11 cellular contexts compared by ENCODE assay signal in genomic region chr16:81486555-81487061, GRCh38. TPM values are rescaled to one million over a fixed set of nuclear protein-coding genes. Genes with fewer than 3 reads are reported as not detected.
A peak's percentile ranks its signal among the peaks of the same experiment; 100 is the strongest.
DNase-seq lines count a peak whose midpoint lies in the region; ATAC-seq and TF ChIP-seq lines count a peak whose summit lies in the region.
"Had no signal": no experiment of that assay in that cellular context is flagged by ENCODE, and none has a peak within 500 bp of the region (broad histone marks: within the 10 kb centered on the region; RNA-seq: fewer than 3 reads in every experiment).

No MANE protein-coding gene starts in this region.

- ATAC-seq in IMR-90 (ENCODE audit: low read depth) (peak; percentile 18; the same call in 1 of the 2 replicates), HG02759 (IDR thresholded peaks at IDR 0.05; ENCODE audit: unreplicated experiment) (no peak)

- H3K4ac ChIP-seq in IMR-90 (ENCODE audit: low read depth, low read length) (peak overlapping the region; percentile 29; the same call in 1 of the 2 replicates), mesenchymal stem cell (ENCODE audit: low read depth in 1 of 2, low read length in 2 of 2) (peak overlapping the region in 1 of 2 experiments; percentile 15)

- peaks cover 21% of the 10 kb centered on the region for H3K9me1 ChIP-seq in IMR-90 (ENCODE audit: insufficient read depth, low read length)

- H3K14ac ChIP-seq in IMR-90 (replicated peaks; ENCODE audit: low read depth, low read length) (no peak overlapping the region), mesenchymal stem cell (ENCODE audit: low read length in 2 of 2) (no peak overlapping the region)

- CTCF ChIA-PET in IMR-90 (lab: Yijun Ruan, JAX) = no interaction called here

- H2BK5ac ChIP-seq in IMR-90 (ENCODE audit: low read depth, low read length, poor library complexity, severe bottlenecking) (no peak overlapping the region), mesenchymal stem cell (ENCODE audit: low read depth, low read length, poor library complexity, severe bottlenecking) (no peak overlapping the region)

- TF ChIP-seq POLR2A in IMR-90 (IDR thresholded peaks at IDR 0.05; ENCODE audit: low read depth, low read length) (no peak), transverse colon (IDR thresholded peaks at IDR 0.05) (no peak)

- no peak for TF ChIP-seq CTCF in IMR-90 (conservative IDR thresholded peaks at IDR 0.05; ENCODE audit: low read depth, low read length)
- TF ChIP-seq CTCF in transverse colon (IDR thresholded peaks at IDR 0.05) = no peak

- intact Hi-C loops in IMR-90 (cut with micrococcal nuclease) = no loop called here
- intact Hi-C loops in transverse colon (cut with DNase I; ENCODE audit: low total_unique reads) = no loop called here

- H2BK120ac ChIP-seq in IMR-90 (ENCODE audit: low read depth, low read length) (no peak overlapping the region), mesenchymal stem cell (ENCODE audit: low read depth, low read length) (no peak overlapping the region)

- H2AK5ac ChIP-seq in IMR-90 (ENCODE audit: low read depth, low read length) = no peak overlapping the region
- no peak overlapping the region for H2AK5ac ChIP-seq in mesenchymal stem cell (ENCODE audit: low read length, severe bottlenecking)

- in situ Hi-C loops in IMR-90 (cut with MboI; ENCODE audit: low sequenced_read_pairs) (no loop called here), transverse colon (cut with MboI; ENCODE audit: low pct_ligation_motif_present in 1 of 4, low pct_unique_long_range_greater_than_20kb in 1 of 4, low sequenced_read_pairs in 3 of 4) (no loop called here)

- H3K27me3 ChIP-seq in IMR-90 (ENCODE audit: control insufficient read depth, insufficient read depth, low read length) = no peaks in the 10 kb centered on the region
- H3K27me3 ChIP-seq in mesenchymal stem cell (ENCODE audit: control insufficient read depth in 1 of 2, insufficient read depth in 1 of 2, low read length in 2 of 2) = no peaks in the 10 kb centered on the region
- no peaks in the 10 kb centered on the region for H3K27me3 ChIP-seq in transverse colon

- no peak for TF ChIP-seq RAD21 in IMR-90 (IDR thresholded peaks at IDR 0.05; ENCODE audit: low read length)

- H4K91ac ChIP-seq in IMR-90 (ENCODE audit: insufficient read depth, low read depth, low read length) (no peak overlapping the region), mesenchymal stem cell (ENCODE audit: low read length) (no peak overlapping the region)

- H2BK15ac ChIP-seq in IMR-90 (ENCODE audit: low read depth, low read length) (no peak overlapping the region), mesenchymal stem cell (ENCODE audit: low read depth, poor library complexity, severe bottlenecking) (peak overlapping the region; percentile 36)

- peak overlapping the region; percentile 15 for H2AK9ac ChIP-seq in IMR-90 (replicated peaks; ENCODE audit: low read depth, low read length, poor library complexity)

- H3K4me2 ChIP-seq in IMR-90 (ENCODE audit: low read depth, low read length) = no peak overlapping the region; the same call in 1 of the 2 replicates
- no peak overlapping the region for H3K4me2 ChIP-seq in mesenchymal stem cell (ENCODE audit: low read length, poor library complexity, severe bottlenecking)

- H2AFZ ChIP-seq in IMR-90 (replicated peaks; ENCODE audit: low read length, poor library complexity) = no peak overlapping the region
- H2AFZ ChIP-seq in mesenchymal stem cell (ENCODE audit: low read depth, low read length) = no peak overlapping the region

- peaks cover 95% of the 10 kb centered on the region for H4K20me1 ChIP-seq in IMR-90 (ENCODE audit: insufficient read depth, low read length)

- H3K4me3 ChIP-seq in IMR-90 (ENCODE audit: insufficient read depth, low read depth, low read length) (no peak overlapping the region), mesenchymal stem cell (ENCODE audit: insufficient read depth in 1 of 2, low read depth in 1 of 2, low read length in 2 of 2) (no peak overlapping the region), transverse colon (no peak overlapping the region)

- H3K9ac ChIP-seq in IMR-90 (ENCODE audit: low read depth, low read length) = no peak overlapping the region
- H3K9ac ChIP-seq in mesenchymal stem cell (ENCODE audit: low read length) = peak overlapping the region; percentile 31

- H4K8ac ChIP-seq in IMR-90 (ENCODE audit: low read depth in 2 of 2, low read length in 2 of 2) = no peak overlapping the region
- no peak overlapping the region for H4K8ac ChIP-seq in mesenchymal stem cell (ENCODE audit: low read length)

- peaks cover 32 to 94% of the 10 kb centered on the region in 2 experiments; a peak in 3 of 4 replicates for H3K79me1 ChIP-seq in IMR-90 (ENCODE audit: low read depth in 1 of 2, low read length in 2 of 2)
- H3K79me1 ChIP-seq in mesenchymal stem cell (replicated peaks; ENCODE audit: low read length, poor library complexity, severe bottlenecking) = peaks cover 47% of the 10 kb centered on the region

- H3K4me1 ChIP-seq in IMR-90 (ENCODE audit: control insufficient read depth, insufficient read depth, low read length) = peaks cover 23% of the 10 kb centered on the region
- H3K4me1 ChIP-seq in mesenchymal stem cell (ENCODE audit: control insufficient read depth, insufficient read depth, low read depth, low read length) = peaks cover 40% of the 10 kb centered on the region
- peaks cover 4 to 51% (median 19%) of the 10 kb centered on the region in 4 donors for H3K4me1 ChIP-seq in transverse colon

- H3K18ac ChIP-seq in IMR-90 (ENCODE audit: low read depth, low read length) = no peak overlapping the region
- no peak overlapping the region for H3K18ac ChIP-seq in mesenchymal stem cell (ENCODE audit: low read depth in 1 of 2, low read length in 2 of 2)

- H2BK12ac ChIP-seq in mesenchymal stem cell (ENCODE audit: low read length in 2 of 2) = no peak overlapping the region

- 71% methylated on average over 3 of the region's 22 CpGs; no CpG with 5 or more reads in 1 of the 2 experiments for WGBS in IMR-90 (ENCODE audit: extremely low coverage in 2 of 2, insufficient read length in 1 of 2), 2 experiments
- WGBS in mesenchymal stem cell = 96% methylated on average over 20 of the region's 22 CpGs
- 80 to 82% methylated on average over 2 to 22 of the region's 22 CpGs for WGBS in transverse colon (ENCODE audit: low coverage in 1 of 2), 2 donors

- H2BK20ac ChIP-seq in IMR-90 (ENCODE audit: low read depth, low read length) = no peak overlapping the region

- H3K23ac ChIP-seq in IMR-90 (ENCODE audit: low read depth, low read length) = no peak overlapping the region
- H3K23ac ChIP-seq in mesenchymal stem cell (ENCODE audit: low read length in 2 of 2) = no peak overlapping the region

- H3K36me3 ChIP-seq in IMR-90 (ENCODE audit: control insufficient read depth, insufficient read depth, low read length) (no peaks in the 10 kb centered on the region), mesenchymal stem cell (ENCODE audit: control insufficient read depth in 1 of 2, insufficient read depth in 2 of 2, low read depth in 1 of 2, low read length in 2 of 2) (no peaks in the 10 kb centered on the region), transverse colon (no peaks in the 10 kb centered on the region)

- no peak overlapping the region for H3K27ac ChIP-seq in IMR-90 (ENCODE audit: insufficient read depth, low read length)
- no peak overlapping the region for H3K27ac ChIP-seq in mesenchymal stem cell (ENCODE audit: low read length, poor library complexity, severe bottlenecking)
- peak overlapping the region; percentile 8 to 52 (median 30) for H3K27ac ChIP-seq in transverse colon

- DNase-seq in IMR-90 = peak; percentile 28
- peak; percentile 97 for DNase-seq in fibroblast of gingiva (ENCODE audit: low read depth)
- no peak for DNase-seq in mesenchymal stem cell
- no peak for DNase-seq in transverse colon
- no peak for DNase-seq in NCI-H69 (lab: John Stamatoyannopoulos, UW)
- DNase-seq in DMS53 treated with DMSO at 0.1 percent for 48 hours (lab: John Stamatoyannopoulos, UW; ENCODE audit: unreplicated experiment) = no peak
- DNase-seq: activated CD4-positive, alpha-beta T cell treated with anti-CD3 and anti-CD28 coated beads, Interleukin-2, amount 10 ng/mL, durations not matched to agents 24 days and 14 days; activated naive CD4-positive, alpha-beta T cell treated with anti-CD3 and anti-CD28 coated beads, Interleukin-2, amount 50 U/mL, for 16 hours; KG1; T-helper 1 cell had no signal

- TF ChIP-seq EP300 in transverse colon (IDR thresholded peaks at IDR 0.05; ENCODE audit: low read depth) = no peak

- POLR2A ChIA-PET in IMR-90 (lab: Charles Lee; ENCODE audit: unreplicated experiment) = no interaction called here

- dilution Hi-C loops in IMR-90 (cut with HindIII; ENCODE audit: low sequenced_read_pairs, unreplicated experiment) = no loop called here

- no peak overlapping the region for H4K5ac ChIP-seq in IMR-90 (ENCODE audit: low read depth, low read length)

- BruUV-seq in IMR-90 (replicated peaks; lab: Mats Ljungman, UMichigan) = no TSS peak

- H3K56ac ChIP-seq in IMR-90 (ENCODE audit: extremely low read depth, insufficient read depth, low read length) = no peak overlapping the region

- H3K9me3 ChIP-seq in IMR-90 (ENCODE audit: control insufficient read depth, insufficient read depth, low read length) (no peaks in the 10 kb centered on the region), mesenchymal stem cell (ENCODE audit: control insufficient read depth, low read length) (no peaks in the 10 kb centered on the region), transverse colon (no peaks in the 10 kb centered on the region)

TF ChIP-seq in IMR-90, 13 proteins besides CTCF, POLR2A, EP300 and RAD21:
- TF ChIP-seq CEBPB (IDR thresholded peaks at IDR 0.05; ENCODE audit: low read depth, low read length) = no peak

RNA-seq across cellular contexts. Expression of gene CMIP, which starts 42.0 kb away (rescaled TPM):
- total RNA-seq in IMR-90 (2012; rRNA removed) (3.2 and 3.9 TPM in 2 replicates), transverse colon (10 to 100 TPM; 40.0 to 69.6 (median 47.0) TPM)
- polyA plus RNA-seq in IMR-90 (2012; rRNA removed) = 10.2 and 11.6 TPM in 2 replicates
- polyA plus RNA-seq in IMR-90 (2012; cell fraction: cytosol; rRNA removed) = 9.7 and 13.7 TPM in 2 replicates
- polyA plus RNA-seq in IMR-90 (2012; cell fraction: nucleus; rRNA removed; ENCODE audit: low replicate concordance) = 12.7 and 18.3 TPM in 2 replicates
- polyA plus RNA-seq in mesenchymal stem cell (2013, experiment 1 of 2) = 34.5 TPM
- 34.1 TPM for polyA plus RNA-seq in mesenchymal stem cell (2013, experiment 2 of 2)

Comparison
In these comparisons a context has a peak if more than half of its experiments do, and no peak if none do; other contexts are left out.
1. DNase-seq: peak in IMR-90 (single experiment) and fibroblast of gingiva (single experiment); none in mesenchymal stem cell (single experiment), transverse colon (single experiment), NCI-H69 (single experiment) and DMS53 treated with DMSO at 0.1 percent for 48 hours (single experiment).
2. H3K27ac ChIP-seq: peak in transverse colon (4 of 4); none in IMR-90 (single experiment) and mesenchymal stem cell (single experiment).